8 cellular contexts compared by ENCODE assay signal in genomic region chr4:102620697-102621497, GRCh38.
DNase-seq lines count a peak whose midpoint lies in the region; ATAC-seq, FAIRE-seq and TF ChIP-seq lines count a peak whose summit lies in the region.

No MANE protein-coding gene starts in this region.

- WGBS in small intestine, 3 donors, result 19 to 58% (median 40%) methylated on average over 8 of the region's 8 CpGs

- peak; percentile 67 for TF ChIP-seq CTCF in astrocyte of the spinal cord (IDR thresholded peaks at IDR 0.05; ENCODE audit: low read depth, low read length)

- H3K9me3 ChIP-seq in small intestine (ENCODE audit: control insufficient read depth, low read depth), result no peaks in the 10 kb centered on the region

- in situ Hi-C loops in astrocyte of the spinal cord (cut with HindIII; ENCODE audit: low sequenced_read_pairs), result no loop called here

- no peaks in the 10 kb centered on the region for H3K27me3 ChIP-seq in small intestine (ENCODE audit: control insufficient read depth in 2 of 2, insufficient read depth in 2 of 2, low read length in 2 of 2)

- peak overlapping the region; percentile 57 to 58 for H3K27ac ChIP-seq in small intestine (ENCODE audit: low read depth in 1 of 2, low read length in 1 of 2)

- peaks cover 0 to 7% of the 10 kb centered on the region in 2 donors for H3K36me3 ChIP-seq in small intestine (ENCODE audit: control insufficient read depth in 2 of 2, insufficient read depth in 2 of 2, low read length in 2 of 2)

- peak; percentile 76 for DNase-seq in AG08395 (ENCODE audit: low spot score)
- DNase-seq in GM03348 (ENCODE audit: low spot score), result peak; percentile 77
- DNase-seq in NCI-H446 treated with DMSO at 0.1 percent for 48 hours (lab: John Stamatoyannopoulos, UW), result peak; percentile 29
- peak; percentile 95 for DNase-seq in astrocyte of the spinal cord (ENCODE audit: low read depth, low spot score)
- peak; percentile 62 for DNase-seq in iPS-NIHi11 (ENCODE audit: low spot score)
- DNase-seq in small intestine, result peak; percentile 95

- no peak overlapping the region for H3K4me3 ChIP-seq in astrocyte of the spinal cord (ENCODE audit: low read depth, low read length)
- H3K4me3 ChIP-seq in small intestine (ENCODE audit: low read depth in 1 of 2, low read length in 2 of 2), result peak overlapping the region in 1 of 2 donors; percentile 18

- H3K4me1 ChIP-seq in small intestine (ENCODE audit: control insufficient read depth in 2 of 2, insufficient read depth in 1 of 2, low read depth in 1 of 2, low read length in 1 of 2), result peaks cover 0 to 3% of the 10 kb centered on the region in 2 donors

- ATAC-seq in HG02885 (IDR thresholded peaks at IDR 0.05; ENCODE audit: poor library complexity, unreplicated experiment) (peak; percentile 66), HG02970 (IDR thresholded peaks at IDR 0.05; ENCODE audit: low FRiP score, unreplicated experiment) (no peak)

- no peak for FAIRE-seq in small intestine (lab: Jason Lieb, UNC)

Comparison
In these comparisons a context has a peak if more than half of its experiments do, and no peak if none do; other contexts are left out.
1. DNase-seq: peak in every context shown above with its lines; median percentile 95 in astrocyte of the spinal cord; 95 in small intestine; 77 in GM03348; 76 in AG08395; 62 in iPS-NIHi11; 29 in NCI-H446 treated with DMSO at 0.1 percent for 48 hours.